30 cellular contexts compared by ENCODE assay signal in the genomic region with DNA sequence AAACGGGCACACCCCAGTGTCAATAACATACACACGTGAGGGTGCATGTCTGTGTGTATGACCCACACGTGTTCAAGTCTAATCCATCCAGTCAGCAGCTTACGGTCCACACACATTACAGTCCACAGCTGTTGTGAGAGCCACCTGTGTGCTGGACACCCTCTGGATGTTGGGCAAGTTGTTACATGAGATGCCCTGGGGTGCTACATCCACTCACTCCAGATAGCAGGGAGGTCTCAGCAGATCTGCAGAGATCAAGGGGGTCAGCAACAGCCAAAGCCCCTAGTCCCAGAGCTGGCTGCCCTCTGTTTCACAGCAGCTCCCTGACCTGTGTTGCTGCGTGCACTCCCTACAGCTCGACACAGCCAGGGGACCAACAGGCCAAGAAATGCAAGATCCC. TPM values are rescaled to one million over a fixed set of nuclear protein-coding genes. Genes with fewer than 3 reads are reported as not detected.
"Had no signal": no experiment of that assay in that cellular context is flagged by ENCODE, and none has a peak within 500 bp of the region (broad histone marks: within the 10 kb centered on the region; RNA-seq: fewer than 3 reads in every experiment).

No MANE protein-coding gene starts in this region.

- H3K4me3 ChIP-seq: adrenal gland, body of pancreas had no signal

- DNase-seq: activated CD4-positive, alpha-beta T cell treated with anti-CD3 and anti-CD28 coated beads for 1 hour; activated CD4-positive, alpha-beta T cell treated with anti-CD3 and anti-CD28 coated beads for 48 hours; activated CD4-positive, alpha-beta T cell treated with anti-CD3 and anti-CD28 coated beads, Interleukin-2, amount 50 U/mL, for 4 hours; activated CD4-positive, CD25-positive, alpha-beta regulatory T cell; activated CD8-positive, alpha-beta memory T cell treated with anti-CD3 and anti-CD28 coated beads, Interleukin-2, amount 50 U/mL, for 4 hours; activated CD8-positive, alpha-beta T cell treated with anti-CD3 and anti-CD28 coated beads, Interleukin-2, amount 10 ng/mL, durations not matched to agents 7 days and 5 days; activated gamma-delta T cell treated with Interleukin-2 at 50 U/mL for 16 hours; activated naive CD4-positive, alpha-beta T cell treated with anti-CD3 and anti-CD28 coated beads for 36 hours; activated T-cell treated with anti-CD3 and anti-CD28 coated beads for 4 hours; activated T-cell treated with anti-CD3 and anti-CD28 coated beads, Interleukin-2, amount 50 U/mL, for 4 hours; adrenal gland; central memory CD4-positive, alpha-beta T cell; NCI-H1048; NCI-H1105 treated with DMSO at 0.1 percent for 48 hours; NCI-H1436; NCI-H1694; NCI-H1930; NCI-H2081 treated with DMSO at 0.1 percent for 48 hours; NCI-H226; NCI-H524 treated with DMSO at 0.1 percent for 48 hours; Right ventricle myocardium superior; SW 1271; T-helper 1 cell; T-helper 2 cell; T-helper 9 cell had no signal

- ATAC-seq: activated CD8-positive, alpha-beta T cell treated with anti-CD3 and anti-CD28 coated beads, Interleukin-2, amount 10 ng/mL, durations not matched to agents 7 days and 5 days; activated naive CD4-positive, alpha-beta T cell treated with anti-CD3 and anti-CD28 coated beads, Interleukin-2, amount 50 U/mL, for 72 hours; activated T-cell treated with anti-CD3 and anti-CD28 coated beads, Interleukin-2, amount 50 U/mL, for 4 hours; body of pancreas had no signal

- FAIRE-seq: astrocyte had no signal

- H3K27ac ChIP-seq: adrenal gland, body of pancreas, VCaP had no signal

- H3K9me3 ChIP-seq: adrenal gland, body of pancreas had no signal

- H3K36me3 ChIP-seq: adrenal gland had no signal

- H3K27me3 ChIP-seq: body of pancreas had no signal

RNA-seq across cellular contexts. Expression of a gene that starts 4.3 kb away (rescaled TPM):
- total RNA-seq: OCI-LY7 had no signal
